Comparison of ENCODE assay signal across 16 cellular contexts in genomic region chrX:19698125-19698524, GRCh38.
DNase-seq lines count a peak whose midpoint lies in the region; ATAC-seq and TF ChIP-seq lines count a peak whose summit lies in the region.
"Had no signal": no experiment of that assay in that cellular context is flagged by ENCODE, and none has a peak within 500 bp of the region (broad histone marks: within the 10 kb centered on the region; RNA-seq: fewer than 3 reads in every experiment).

No MANE protein-coding gene starts in this region.

- no peak overlapping the region for H3K27ac ChIP-seq in heart right ventricle
- H3K27ac ChIP-seq in thyroid gland = no peak overlapping the region
- no peak overlapping the region for H3K27ac ChIP-seq in stomach

- H3K27me3 ChIP-seq in heart right ventricle (no peaks in the 10 kb centered on the region), thyroid gland (no peaks in the 10 kb centered on the region), stomach (peaks cover 0 to 4% (median 0%) of the 10 kb centered on the region in 3 donors)

- H3K4me3 ChIP-seq in heart right ventricle (no peak overlapping the region), thyroid gland (replicated peaks in 1 of 3) (no peak overlapping the region), stomach (no peak overlapping the region)

- H3K27me3 Mint-ChIP-seq in CD14-positive monocyte (ENCODE audit: low read depth in 3 of 3) = peaks cover 0 to 6% (median 0%) of the 10 kb centered on the region in 3 donors
- H3K27me3 Mint-ChIP-seq: activated CD8-positive, alpha-beta memory T cell treated with anti-CD3 and anti-CD28 coated beads, Interleukin-2, amount 10 ng/mL, durations not matched to agents 7 days and 5 days; activated naive CD4-positive, alpha-beta T cell treated with anti-CD3 and anti-CD28 coated beads, Interleukin-2, amount 50 U/mL, for 24 hours; type B pancreatic cell had no signal

- peak; percentile 6 to 9 for DNase-seq in heart right ventricle
- DNase-seq in cardiac septum (ENCODE audit: low spot score) = no peak
- peak; percentile 93 for DNase-seq in RPMI7951 (ENCODE audit: low read depth)
- DNase-seq in fibroblast of peridontal ligament (ENCODE audit: extremely low read depth) = peak; percentile 67
- DNase-seq in thyroid gland = peak; percentile 59 to 63
- DNase-seq in stomach = no peak
- DNase-seq in CD14-positive monocyte (ENCODE audit: low spot score) = no peak
- DNase-seq in NCI-H2196 treated with DMSO at 0.1 percent for 48 hours (lab: John Stamatoyannopoulos, UW; ENCODE audit: unreplicated experiment) = no peak
- DNase-seq: ACHN; activated CD8-positive, alpha-beta memory T cell treated with anti-CD3 and anti-CD28 coated beads, Interleukin-2, amount 10 ng/mL, durations not matched to agents 7 days and 5 days; midbrain; posterior cingulate gyrus; stimulated activated CD4-positive, alpha-beta T cell treated with anti-CD3 and anti-CD28 coated beads, Interleukin-1b, Interleukin-23, amount 100 ng/mL, for 48 hours; stimulated activated CD8-positive, alpha-beta memory T cell treated with anti-CD3 and anti-CD28 coated beads, Interleukin-4, amount 100 ng/mL, for 48 hours had no signal

- H3K36me3 ChIP-seq in heart right ventricle (peaks cover 0 to 9% (median 0%) of the 10 kb centered on the region in 9 donors), thyroid gland (no peaks in the 10 kb centered on the region), stomach (peaks cover 0 to 9% (median 6%) of the 10 kb centered on the region in 4 donors)

- no peak overlapping the region for H3K4me3 Mint-ChIP-seq in CD14-positive monocyte
- H3K4me3 Mint-ChIP-seq: activated CD8-positive, alpha-beta memory T cell treated with anti-CD3 and anti-CD28 coated beads, Interleukin-2, amount 10 ng/mL, durations not matched to agents 7 days and 5 days; activated naive CD4-positive, alpha-beta T cell treated with anti-CD3 and anti-CD28 coated beads, Interleukin-2, amount 50 U/mL, for 24 hours; type B pancreatic cell had no signal

- peak in 4 of 8 donors; percentile 38 to 59 (median 42) for ATAC-seq in heart right ventricle
- ATAC-seq: activated CD8-positive, alpha-beta memory T cell treated with anti-CD3 and anti-CD28 coated beads, Interleukin-2, amount 10 ng/mL, durations not matched to agents 7 days and 5 days had no signal

- no peak for TF ChIP-seq CTCF in heart right ventricle (IDR thresholded peaks at IDR 0.05)
- TF ChIP-seq CTCF in thyroid gland (IDR thresholded peaks at IDR 0.05) = no peak
- no peak for TF ChIP-seq CTCF in stomach (IDR thresholded peaks at IDR 0.05)
- TF ChIP-seq CTCF in CD14-positive monocyte (IDR thresholded peaks at IDR 0.05) = no peak

- intact Hi-C loops in heart right ventricle (cut with DNase I) = no loop called here
- intact Hi-C loops in cardiac septum (cut with DNase I) = no loop called here
- intact Hi-C loops in thyroid gland (cut with DNase I) = no loop called here
- intact Hi-C loops in stomach (cut with DNase I; ENCODE audit: low total_unique reads) = no loop called here
- intact Hi-C loops in CD14-positive monocyte (cut with micrococcal nuclease) = no loop called here

- TF ChIP-seq EP300 in stomach (IDR thresholded peaks at IDR 0.05) = no peak

- H3K4me1 Mint-ChIP-seq in CD14-positive monocyte = no peaks in the 10 kb centered on the region

- peaks cover 28 to 35% of the 10 kb centered on the region in 2 donors for H3K36me3 Mint-ChIP-seq in CD14-positive monocyte
- H3K36me3 Mint-ChIP-seq: type B pancreatic cell had no signal

- H3K9me3 ChIP-seq in heart right ventricle = no peaks in the 10 kb centered on the region
- H3K9me3 ChIP-seq in thyroid gland = no peaks in the 10 kb centered on the region
- no peaks in the 10 kb centered on the region for H3K9me3 ChIP-seq in stomach

- peaks cover 0 to 12% (median 0%) of the 10 kb centered on the region in 9 donors for H3K4me1 ChIP-seq in heart right ventricle
- no peaks in the 10 kb centered on the region for H3K4me1 ChIP-seq in thyroid gland
- no peaks in the 10 kb centered on the region for H3K4me1 ChIP-seq in stomach

- H3K9me3 Mint-ChIP-seq in CD14-positive monocyte = peaks cover 0 to 6% (median 0%) of the 10 kb centered on the region in 7 donors
- H3K9me3 Mint-ChIP-seq: activated naive CD4-positive, alpha-beta T cell treated with anti-CD3 and anti-CD28 coated beads, Interleukin-2, amount 50 U/mL, for 24 hours; type B pancreatic cell had no signal

- H3K27ac Mint-ChIP-seq in CD14-positive monocyte = no peak overlapping the region
- H3K27ac Mint-ChIP-seq: activated CD8-positive, alpha-beta memory T cell treated with anti-CD3 and anti-CD28 coated beads, Interleukin-2, amount 10 ng/mL, durations not matched to agents 7 days and 5 days; activated naive CD4-positive, alpha-beta T cell treated with anti-CD3 and anti-CD28 coated beads, Interleukin-2, amount 50 U/mL, for 24 hours; type B pancreatic cell had no signal

- 32 to 50% methylated on average over 2 to 3 of the region's 3 CpGs for WGBS in heart right ventricle, 2 donors
- WGBS in thyroid gland, 2 donors = 50 to 80% methylated on average over 1 to 2 of the region's 3 CpGs
- 53 to 90% (median 73%) methylated on average over 2 to 3 of the region's 3 CpGs for WGBS in stomach, 5 donors

- TF ChIP-seq POLR2A in thyroid gland (IDR thresholded peaks at IDR 0.05) (no peak), stomach (IDR thresholded peaks at IDR 0.05) (no peak)

Comparison
In these comparisons a context has a peak if more than half of its experiments do, and no peak if none do; other contexts are left out.
1. DNase-seq: peak in heart right ventricle (2 of 2), RPMI7951 (single experiment), fibroblast of peridontal ligament (single experiment) and thyroid gland (2 of 2); none in cardiac septum (single experiment), stomach (single experiment), CD14-positive monocyte (single experiment) and NCI-H2196 treated with DMSO at 0.1 percent for 48 hours (single experiment).